1 cellular context compared by ENCODE assay signal in genomic region chr5:150436141-150436680, GRCh38.
A peak's percentile ranks its signal among the peaks of the same experiment; 100 is the strongest.
TF ChIP-seq lines count a peak whose summit lies in the region.

No MANE protein-coding gene starts in this region.

TF ChIP-seq in HepG2, 621 proteins besides CTCF, POLR2A, EP300 and RAD21 (continued from another document and continues in another):
- TF ChIP-seq ZNF574 (CRISPR knock-in tag; IDR thresholded peaks at IDR 0.05) (0 out of 2 replicates have a peak, but pooled peaks have one; percentile 17), LRRFIP1 (CRISPR knock-in tag; conservative IDR thresholded peaks at IDR 0.05) (no peak), GATAD1 (CRISPR knock-in tag; IDR thresholded peaks at IDR 0.05) (0 out of 2 replicates have a peak, but pooled peaks have one; percentile 23), ZFP1 (CRISPR knock-in tag; IDR thresholded peaks at IDR 0.05) (no peak), RFXAP (CRISPR knock-in tag; IDR thresholded peaks at IDR 0.05; ENCODE audit: borderline replicate concordance) (peak; percentile 82), MYC (CRISPR knock-in tag; IDR thresholded peaks at IDR 0.05; ENCODE audit: borderline replicate concordance) (peak; percentile 26; the same call in 1 of the 2 replicates), SMAD3 (CRISPR knock-in tag; IDR thresholded peaks at IDR 0.05) (peak; percentile 58; the same call in 1 of the 2 replicates), U2AF2 (IDR thresholded peaks at IDR 0.05; ENCODE audit: low read depth, low read length) (no peak), STAG1 (CRISPR knock-in tag; IDR thresholded peaks at IDR 0.05) (peak; percentile 93), ATF3 (CRISPR knock-in tag; IDR thresholded peaks at IDR 0.05) (no peak), ZNF614 (CRISPR knock-in tag; IDR thresholded peaks at IDR 0.05; ENCODE audit: borderline replicate concordance) (0 out of 2 replicates have a peak, but pooled peaks have one; percentile 33), SMC3 (IDR thresholded peaks at IDR 0.05; ENCODE audit: low read length) (peak; percentile 91), ZSCAN22 (CRISPR knock-in tag; IDR thresholded peaks at IDR 0.05) (no peak), ZNF687 (CRISPR knock-in tag; IDR thresholded peaks at IDR 0.05) (peak; percentile 12; the same call in 1 of the 2 replicates), ZNF768 (CRISPR knock-in tag; IDR thresholded peaks at IDR 0.05) (peak; percentile 77), RFX5 (IDR thresholded peaks at IDR 0.05; ENCODE audit: low read depth, low read length) (peak; percentile 70; the same call in 1 of the 2 replicates), ZNF564 (CRISPR knock-in tag; IDR thresholded peaks at IDR 0.05) (no peak), ZBTB14 (CRISPR knock-in tag; IDR thresholded peaks at IDR 0.05) (no peak), ZNF512 (CRISPR knock-in tag; IDR thresholded peaks at IDR 0.05) (peak; percentile 40; the same call in 1 of the 2 replicates), ATF4 (CRISPR knock-in tag; IDR thresholded peaks at IDR 0.05) (peak in 1 of 2 experiments; percentile 52; a peak in 1 of 4 replicates), CEBPG (CRISPR knock-in tag; IDR thresholded peaks at IDR 0.05) (peak; percentile 44), ZNF704 (CRISPR knock-in tag; IDR thresholded peaks at IDR 0.05; ENCODE audit: borderline replicate concordance) (no peak), SALL1 (CRISPR knock-in tag; IDR thresholded peaks at IDR 0.05) (peak; percentile 55; the same call in 1 of the 2 replicates), ZNF501 (CRISPR knock-in tag; IDR thresholded peaks at IDR 0.05) (0 out of 2 replicates have a peak, but pooled peaks have one; percentile 25), TEF (CRISPR knock-in tag; IDR thresholded peaks at IDR 0.05) (no peak), IKZF5 (CRISPR knock-in tag; IDR thresholded peaks at IDR 0.05) (peak; percentile 42; the same call in 1 of the 2 replicates), THAP9 (CRISPR knock-in tag; IDR thresholded peaks at IDR 0.05; ENCODE audit: borderline replicate concordance) (peak; percentile 26; the same call in 1 of the 2 replicates), ZFP91 (CRISPR knock-in tag; IDR thresholded peaks at IDR 0.05; ENCODE audit: borderline replicate concordance) (peak; percentile 49), SAP130 (CRISPR knock-in tag; IDR thresholded peaks at IDR 0.05; ENCODE audit: low read depth) (peak; percentile 19; the same call in 1 of the 2 replicates), BHLHE40 (IDR thresholded peaks at IDR 0.05; ENCODE audit: low read length) (0 out of 2 replicates have a peak, but pooled peaks have one; percentile 9), GABPB1 (CRISPR knock-in tag; IDR thresholded peaks at IDR 0.05) (peak; percentile 41; the same call in 1 of the 2 replicates), RFXANK (CRISPR knock-in tag; IDR thresholded peaks at IDR 0.05) (peak; percentile 83; the same call in 1 of the 2 replicates)
